In genomic region chr2:88967844-88968243, GRCh38 we compare ENCODE assay signal across 16 cellular contexts.
DNase-seq lines count a peak whose midpoint lies in the region; TF ChIP-seq lines count a peak whose summit lies in the region.
"Had no signal": no experiment of that assay in that cellular context is flagged by ENCODE, and none has a peak within 500 bp of the region (broad histone marks: within the 10 kb centered on the region; RNA-seq: fewer than 3 reads in every experiment).

No MANE protein-coding gene starts in this region.

- CTCF ChIA-PET in A673 (lab: Charles Lee), result no interaction called here

- in situ Hi-C loops in KBM-7 (cut with MboI; ENCODE audit: low pct_unique_long_range_greater_than_20kb, low sequenced_read_pairs), result no loop called here

- H3K9me3 ChIP-seq in A673 (ENCODE audit: low read depth, low read length, poor library complexity, severe bottlenecking), result no peaks in the 10 kb centered on the region
- no peaks in the 10 kb centered on the region for H3K9me3 ChIP-seq in BE2C
- H3K9me3 ChIP-seq: tibial nerve had no signal

- DNase-seq in NCI-H2171 treated with DMSO at 0.1 percent for 48 hours (lab: John Stamatoyannopoulos, UW), result peak; percentile 0
- no peak for DNase-seq in NCI-H2171 (lab: John Stamatoyannopoulos, UW)
- DNase-seq in KBM-7, result peak; percentile 27
- DNase-seq in iPS-NIHi7 (ENCODE audit: extremely low spot score), result peak; percentile 32
- DNase-seq in A673 (ENCODE audit: low spot score), result no peak
- DNase-seq in activated CD8-positive, alpha-beta memory T cell treated with anti-CD3 and anti-CD28 coated beads, Interleukin-2, amount 50 U/mL, for 48 hours, result no peak
- DNase-seq in BE2C, result no peak
- DNase-seq: ACHN; activated B cell treated with CpG ODN at 0.5 μM for 24 hours; EL; GOT3; stimulated activated CD4-positive, alpha-beta T cell treated with anti-CD3 and anti-CD28 coated beads, Interleukin-1b, Interleukin-23, amount 100 ng/mL, for 48 hours had no signal

- intact Hi-C loops in A673 (cut with micrococcal nuclease; ENCODE audit: unreplicated experiment), result no loop called here

- H3K4me1 ChIP-seq in A673 (ENCODE audit: insufficient read depth, low read length, poor library complexity, severe bottlenecking) (no peaks in the 10 kb centered on the region), BE2C (no peaks in the 10 kb centered on the region)
- H3K4me1 ChIP-seq: tibial nerve had no signal

- H3K27me3 ChIP-seq in A673 (replicated peaks; ENCODE audit: insufficient read depth, low read depth, low read length, poor library complexity), result peaks cover 13% of the 10 kb centered on the region
- no peaks in the 10 kb centered on the region for H3K27me3 ChIP-seq in BE2C
- H3K27me3 ChIP-seq: tibial nerve had no signal

- H3K36me3 ChIP-seq in A673 (ENCODE audit: insufficient read depth, low read length, poor library complexity, severe bottlenecking), result no peaks in the 10 kb centered on the region
- H3K36me3 ChIP-seq in BE2C, result no peaks in the 10 kb centered on the region
- H3K36me3 ChIP-seq: tibial nerve had no signal

- no TSS peak for BruUV-seq in A673 (replicated peaks; lab: Mats Ljungman, UMichigan)

- POLR2A ChIA-PET in A673 (lab: Charles Lee; ENCODE audit: low non-redundant PET), result no interaction called here

- H3K4me3 ChIP-seq in A673 (ENCODE audit: low read depth, low read length, poor library complexity, severe bottlenecking) (no peak overlapping the region), BE2C (ENCODE audit: low read depth, low read length) (no peak overlapping the region)
- H3K4me3 ChIP-seq: coronary artery, tibial nerve had no signal

- H3K27ac ChIP-seq in VCaP (no peak overlapping the region), A673 (ENCODE audit: low read depth, low read length, poor library complexity, severe bottlenecking) (no peak overlapping the region)
- H3K27ac ChIP-seq: coronary artery, HL-60, tibial nerve had no signal

- TF ChIP-seq CTCF in VCaP (conservative IDR thresholded peaks at IDR 0.05) (peak; percentile 67), A673 (conservative IDR thresholded peaks at IDR 0.05; ENCODE audit: low read depth, low read length) (no peak), BE2C (IDR thresholded peaks at IDR 0.05; ENCODE audit: low read depth, low read length) (no peak)

Comparison
In these comparisons a context has a peak if more than half of its experiments do, and no peak if none do; other contexts are left out.
1. DNase-seq: peak in NCI-H2171 treated with DMSO at 0.1 percent for 48 hours (single experiment), KBM-7 (single experiment) and iPS-NIHi7 (single experiment); none in NCI-H2171 (single experiment), A673 (single experiment), activated CD8-positive, alpha-beta memory T cell treated with anti-CD3 and anti-CD28 coated beads, Interleukin-2, amount 50 U/mL, for 48 hours (single experiment) and BE2C (single experiment).